In genomic region chr2:175234153-175234552, GRCh38 we compare ENCODE assay signal across 14 cellular contexts. TPM values are rescaled to one million over a fixed set of nuclear protein-coding genes. Genes with fewer than 3 reads are reported as not detected.
A peak's percentile ranks its signal among the peaks of the same experiment; 100 is the strongest.
DNase-seq lines count a peak whose midpoint lies in the region; ATAC-seq and TF ChIP-seq lines count a peak whose summit lies in the region.
"Had no signal": no experiment of that assay in that cellular context is flagged by ENCODE, and none has a peak within 500 bp of the region (broad histone marks: within the 10 kb centered on the region; RNA-seq: fewer than 3 reads in every experiment).

No MANE protein-coding gene starts in this region.

- H3K27ac ChIP-seq in smooth muscle cell (ENCODE audit: low read depth) (peak overlapping the region; percentile 74), esophagus muscularis mucosa (replicated peaks in 1 of 4) (no peak overlapping the region)

- no peak overlapping the region for H3K27ac Mint-ChIP-seq in glutamatergic neuron (ENCODE audit: unreplicated experiment)
- H3K27ac Mint-ChIP-seq: activated naive CD4-positive, alpha-beta T cell treated with anti-CD3 and anti-CD28 coated beads, Interleukin-2, amount 10 ng/mL, durations not matched to agents 7 days and 5 days; immature natural killer cell; progenitor cell of endocrine pancreas had no signal

- no peaks in the 10 kb centered on the region for H3K9me3 ChIP-seq in smooth muscle cell (replicated peaks; ENCODE audit: low read depth)
- H3K9me3 ChIP-seq in esophagus muscularis mucosa = peaks cover 0 to 4% (median 0%) of the 10 kb centered on the region in 4 donors

- H3K9ac ChIP-seq in smooth muscle cell (ENCODE audit: low read depth) = no peak overlapping the region

- no peak for TF ChIP-seq CTCF in smooth muscle cell (IDR thresholded peaks at IDR 0.05; ENCODE audit: borderline replicate concordance, insufficient read depth, poor library complexity, severe bottlenecking)
- no peak for TF ChIP-seq CTCF in glutamatergic neuron (IDR thresholded peaks at IDR 0.05; ENCODE audit: partially characterized antibody, unreplicated experiment)
- TF ChIP-seq CTCF in esophagus muscularis mucosa (IDR thresholded peaks at IDR 0.05) = no peak

- peaks cover 4% of the 10 kb centered on the region for H3K9me3 Mint-ChIP-seq in glutamatergic neuron (ENCODE audit: unreplicated experiment)

- H4K20me1 ChIP-seq in smooth muscle cell (ENCODE audit: low read depth) = peaks cover 3% of the 10 kb centered on the region

- no peak for TF ChIP-seq EP300 in esophagus muscularis mucosa (IDR thresholded peaks at IDR 0.05)

- H3K36me3 Mint-ChIP-seq in glutamatergic neuron (ENCODE audit: unreplicated experiment) = peaks cover 17% of the 10 kb centered on the region
- H3K36me3 Mint-ChIP-seq: activated naive CD4-positive, alpha-beta T cell treated with anti-CD3 and anti-CD28 coated beads, Interleukin-2, amount 10 ng/mL, durations not matched to agents 7 days and 5 days; immature natural killer cell had no signal

- TF ChIP-seq POLR2A in esophagus muscularis mucosa (IDR thresholded peaks at IDR 0.05; ENCODE audit: low read depth) = no peak

- H2AFZ ChIP-seq in smooth muscle cell (ENCODE audit: low read depth) = no peak overlapping the region

- H3K79me2 ChIP-seq in smooth muscle cell (ENCODE audit: low read depth) = no peaks in the 10 kb centered on the region

- H3K4me3 ChIP-seq in smooth muscle cell = no peak overlapping the region
- H3K4me3 ChIP-seq in esophagus muscularis mucosa = no peak overlapping the region

- H3K27me3 ChIP-seq in smooth muscle cell (ENCODE audit: low read depth) = peaks cover 13% of the 10 kb centered on the region
- H3K27me3 ChIP-seq in esophagus muscularis mucosa = peaks cover 0 to 6% (median 0%) of the 10 kb centered on the region in 4 donors

- peaks cover 6% of the 10 kb centered on the region for H3K4me1 Mint-ChIP-seq in glutamatergic neuron (ENCODE audit: low read depth, unreplicated experiment)
- H3K4me1 Mint-ChIP-seq: activated naive CD4-positive, alpha-beta T cell treated with anti-CD3 and anti-CD28 coated beads, Interleukin-2, amount 10 ng/mL, durations not matched to agents 7 days and 5 days; immature natural killer cell had no signal

- no peak overlapping the region for H3K4me3 Mint-ChIP-seq in glutamatergic neuron (ENCODE audit: unreplicated experiment)
- H3K4me3 Mint-ChIP-seq: activated naive CD4-positive, alpha-beta T cell treated with anti-CD3 and anti-CD28 coated beads, Interleukin-2, amount 10 ng/mL, durations not matched to agents 7 days and 5 days; immature natural killer cell had no signal

- ATAC-seq in HG03103 (IDR thresholded peaks at IDR 0.05; ENCODE audit: low read depth, unreplicated experiment) = peak; percentile 9

- intact Hi-C loops in esophagus muscularis mucosa (cut with DNase I) = no loop called here

- no peaks in the 10 kb centered on the region for H3F3A ChIP-seq in smooth muscle cell (ENCODE audit: low read depth)

- peaks cover 4% of the 10 kb centered on the region for H3K4me1 ChIP-seq in smooth muscle cell (ENCODE audit: low read depth)
- no peaks in the 10 kb centered on the region for H3K4me1 ChIP-seq in esophagus muscularis mucosa

- peaks cover 2% of the 10 kb centered on the region for H3K27me3 Mint-ChIP-seq in glutamatergic neuron (ENCODE audit: unreplicated experiment)
- H3K27me3 Mint-ChIP-seq: progenitor cell of endocrine pancreas had no signal

- H3K36me3 ChIP-seq in smooth muscle cell (ENCODE audit: low read depth) (no peaks in the 10 kb centered on the region), esophagus muscularis mucosa (no peaks in the 10 kb centered on the region)

- DNase-seq in NCI-H2171 treated with DMSO at 0.1 percent for 48 hours (lab: John Stamatoyannopoulos, UW) (peak; percentile 32), NCI-H2171 (lab: John Stamatoyannopoulos, UW) (no peak), NCI-H748 treated with DMSO at 0.1 percent for 48 hours (lab: John Stamatoyannopoulos, UW) (peak; percentile 11), smooth muscle cell (lab: John Stamatoyannopoulos, UW; ENCODE audit: unreplicated experiment) (no peak), glutamatergic neuron (no peak), esophagus muscularis mucosa (ENCODE audit: extremely low spot score) (no peak)
- no peak for DNase-seq in activated naive CD4-positive, alpha-beta T cell treated with anti-CD3 and anti-CD28 coated beads, Interleukin-2, amount 50 U/mL, for 16 hours
- DNase-seq: activated naive CD4-positive, alpha-beta T cell treated with anti-CD3 and anti-CD28 coated beads, Interleukin-2, amount 10 ng/mL, durations not matched to agents 7 days and 5 days; DMS79 treated with DMSO at 0.1 percent for 48 hours; effector CD4-positive, alpha-beta T cell; immature natural killer cell; stimulated activated CD4-positive, alpha-beta T cell treated with anti-CD3 and anti-CD28 coated beads, Interleukin-2, amount 100 ng/mL, for 24 hours had no signal

- peak overlapping the region; percentile 50 for H3K4me2 ChIP-seq in smooth muscle cell

RNA-seq across cellular contexts. Expression of gene ATP5MC3, which starts 52.6 kb away (rescaled TPM):
- 204 and 251 TPM in 2 replicates for total RNA-seq in smooth muscle cell
- 452 and 519 TPM in 2 replicates for polyA plus RNA-seq in smooth muscle cell
- 220 TPM for total RNA-seq in glutamatergic neuron (ENCODE audit: unreplicated experiment)
- 100 to 1,000 TPM; 123 to 141 (median 133) TPM for total RNA-seq in esophagus muscularis mucosa

Comparison
In these comparisons a context has a peak if more than half of its experiments do, and no peak if none do; other contexts are left out.
1. DNase-seq: peak in NCI-H2171 treated with DMSO at 0.1 percent for 48 hours (single experiment) and NCI-H748 treated with DMSO at 0.1 percent for 48 hours (single experiment); none in NCI-H2171 (single experiment), smooth muscle cell (single experiment), glutamatergic neuron (single experiment), esophagus muscularis mucosa (single experiment) and activated naive CD4-positive, alpha-beta T cell treated with anti-CD3 and anti-CD28 coated beads, Interleukin-2, amount 50 U/mL, for 16 hours (single experiment).